Comparison of ENCODE assay signal across 17 cellular contexts in genomic region chr14:61234215-61234916, GRCh38. TPM values are rescaled to one million over a fixed set of nuclear protein-coding genes. Genes with fewer than 3 reads are reported as not detected.
DNase-seq lines count a peak whose midpoint lies in the region; ATAC-seq, FAIRE-seq and TF ChIP-seq lines count a peak whose summit lies in the region.
"Had no signal": no experiment of that assay in that cellular context is flagged by ENCODE, and none has a peak within 500 bp of the region (broad histone marks: within the 10 kb centered on the region; RNA-seq: fewer than 3 reads in every experiment).

No MANE protein-coding gene starts in this region.

- H3K4me3 Mint-ChIP-seq in stimulated activated effector memory CD8-positive, alpha-beta T cell treated with anti-CD3 and anti-CD28 coated beads, Interleukin-12 subunit alpha, Interleukin-12 subunit beta, amount 100 ng/mL, for 72 hours, result no peak overlapping the region
- H3K4me3 Mint-ChIP-seq: CD14-positive monocyte had no signal

- no peak for TF ChIP-seq CTCF in gastroesophageal sphincter (IDR thresholded peaks at IDR 0.05)

- no peaks in the 10 kb centered on the region for H3K27me3 ChIP-seq in gastroesophageal sphincter

- DNase-seq in stimulated activated CD4-positive, alpha-beta T cell treated with anti-CD3 and anti-CD28 coated beads, Interleukin-1b, Interleukin-23, amount 100 ng/mL, for 48 hours, result peak; percentile 17
- no peak for DNase-seq in stimulated activated CD4-positive, alpha-beta T cell treated with anti-CD3 and anti-CD28 coated beads, Interleukin-4, amount 100 ng/mL, for 24 hours
- peak; percentile 43 for DNase-seq in RCC 7860 (ENCODE audit: low spot score)
- DNase-seq in kidney glomerular epithelial cell (lab: John Stamatoyannopoulos, UW), result peak; percentile 61
- no peak for DNase-seq in stimulated activated effector memory CD8-positive, alpha-beta T cell treated with anti-CD3 and anti-CD28 coated beads, Interleukin-12 subunit alpha, Interleukin-12 subunit beta, amount 100 ng/mL, for 72 hours (ENCODE audit: low spot score in 2 of 2)
- DNase-seq in activated CD8-positive, alpha-beta memory T cell treated with anti-CD3 and anti-CD28 coated beads, Interleukin-2, amount 50 U/mL, for 48 hours, result no peak
- DNase-seq in NCI-H524 (lab: John Stamatoyannopoulos, UW), result no peak
- DNase-seq: ACHN, AML-193, COR-L47, NCI-H187 treated with DMSO at 0.1 percent for 48 hours, NCI-H69 had no signal

- H3K9me3 Mint-ChIP-seq in stimulated activated effector memory CD8-positive, alpha-beta T cell treated with anti-CD3 and anti-CD28 coated beads, Interleukin-12 subunit alpha, Interleukin-12 subunit beta, amount 100 ng/mL, for 72 hours, result no peaks in the 10 kb centered on the region

- H3K36me3 Mint-ChIP-seq in stimulated activated effector memory CD8-positive, alpha-beta T cell treated with anti-CD3 and anti-CD28 coated beads, Interleukin-12 subunit alpha, Interleukin-12 subunit beta, amount 100 ng/mL, for 72 hours, result no peaks in the 10 kb centered on the region
- H3K36me3 Mint-ChIP-seq: CD14-positive monocyte had no signal

- FAIRE-seq in RCC 7860 (lab: Jason Lieb, UNC), result no peak

- no peak overlapping the region for H3K4me3 ChIP-seq in gastroesophageal sphincter
- H3K4me3 ChIP-seq: HAP-1 had no signal

- H3K27ac Mint-ChIP-seq in stimulated activated effector memory CD8-positive, alpha-beta T cell treated with anti-CD3 and anti-CD28 coated beads, Interleukin-12 subunit alpha, Interleukin-12 subunit beta, amount 100 ng/mL, for 72 hours, result no peak overlapping the region
- H3K27ac Mint-ChIP-seq: CD14-positive monocyte had no signal

- ATAC-seq in stimulated activated effector memory CD8-positive, alpha-beta T cell treated with anti-CD3 and anti-CD28 coated beads, Interleukin-12 subunit alpha, Interleukin-12 subunit beta, amount 100 ng/mL, for 72 hours, result peak; percentile 26
- no peak for ATAC-seq in gastroesophageal sphincter

- no peaks in the 10 kb centered on the region for H3K9me3 ChIP-seq in gastroesophageal sphincter
- H3K9me3 ChIP-seq: HAP-1 had no signal

- H3K4me1 ChIP-seq in gastroesophageal sphincter, result peaks cover 0 to 3% (median 0%) of the 10 kb centered on the region in 3 donors
- H3K4me1 ChIP-seq: HAP-1 had no signal

- 66 to 88% methylated on average over 2 of the region's 2 CpGs for WGBS in gastroesophageal sphincter (ENCODE audit: low coverage in 1 of 2), 2 donors

- no peak for TF ChIP-seq EP300 in gastroesophageal sphincter (IDR thresholded peaks at IDR 0.05)

- no peak overlapping the region for H3K27ac ChIP-seq in gastroesophageal sphincter
- H3K27ac ChIP-seq: RWPE1 had no signal

- no peaks in the 10 kb centered on the region for H3K36me3 ChIP-seq in gastroesophageal sphincter
- H3K36me3 ChIP-seq: HAP-1 had no signal

- no peaks in the 10 kb centered on the region for H3K4me1 Mint-ChIP-seq in stimulated activated effector memory CD8-positive, alpha-beta T cell treated with anti-CD3 and anti-CD28 coated beads, Interleukin-12 subunit alpha, Interleukin-12 subunit beta, amount 100 ng/mL, for 72 hours
- H3K4me1 Mint-ChIP-seq: CD14-positive monocyte had no signal

- no peak for TF ChIP-seq POLR2A in gastroesophageal sphincter (IDR thresholded peaks at IDR 0.05)

RNA-seq across cellular contexts. Expression of gene TMEM30B, which starts 46.8 kb away (rescaled TPM):
- 1 to 10 TPM; 1.6 to 4.8 (median 2.6) TPM for total RNA-seq in gastroesophageal sphincter
- total RNA-seq: OCI-LY7 had no signal

Comparison
In these comparisons a context has a peak if more than half of its experiments do, and no peak if none do; other contexts are left out.
1. DNase-seq: peak in stimulated activated CD4-positive, alpha-beta T cell treated with anti-CD3 and anti-CD28 coated beads, Interleukin-1b, Interleukin-23, amount 100 ng/mL, for 48 hours (single experiment), RCC 7860 (single experiment) and kidney glomerular epithelial cell (single experiment); none in stimulated activated CD4-positive, alpha-beta T cell treated with anti-CD3 and anti-CD28 coated beads, Interleukin-4, amount 100 ng/mL, for 24 hours (single experiment), stimulated activated effector memory CD8-positive, alpha-beta T cell treated with anti-CD3 and anti-CD28 coated beads, Interleukin-12 subunit alpha, Interleukin-12 subunit beta, amount 100 ng/mL, for 72 hours (0 of 2), activated CD8-positive, alpha-beta memory T cell treated with anti-CD3 and anti-CD28 coated beads, Interleukin-2, amount 50 U/mL, for 48 hours (single experiment) and NCI-H524 (0 of 2).